Comparison of ENCODE assay signal across 8 cellular contexts in genomic region chr6:106446287-106446885, GRCh38.
DNase-seq lines count a peak whose midpoint lies in the region; ATAC-seq, FAIRE-seq and TF ChIP-seq lines count a peak whose summit lies in the region.

No MANE protein-coding gene starts in this region.

- in situ Hi-C loops in astrocyte of the spinal cord (cut with HindIII; ENCODE audit: low sequenced_read_pairs), result no loop called here

- H3K4me1 ChIP-seq in mucosa of stomach (ENCODE audit: control insufficient read depth, insufficient read depth, low read length), result no peaks in the 10 kb centered on the region

- peak; percentile 32 for FAIRE-seq in D721Med (lab: Jason Lieb, UNC)

- DNase-seq in D721Med (ENCODE audit: insufficient read length, low spot score) (no peak), LoVo (ENCODE audit: low spot score) (peak; percentile 46), astrocyte of the spinal cord (ENCODE audit: low read depth, low spot score) (peak; percentile 38), EL (no peak), NCI-H2227 treated with DMSO at 0.1 percent for 48 hours (lab: John Stamatoyannopoulos, UW) (no peak)
- no peak for DNase-seq in NK-92 treated with Interleukin-12 subunit alpha and Interleukin-12 subunit beta, amount 100 ng/mL, for 24 hours (lab: John Stamatoyannopoulos, UW)

- H3K27me3 ChIP-seq in mucosa of stomach (ENCODE audit: control insufficient read depth, insufficient read depth, low read length), result no peaks in the 10 kb centered on the region

- no peaks in the 10 kb centered on the region for H3K36me3 ChIP-seq in mucosa of stomach (ENCODE audit: control insufficient read depth, insufficient read depth, low read length)

- H3K4me3 ChIP-seq in astrocyte of the spinal cord (ENCODE audit: low read depth, low read length) (no peak overlapping the region), mucosa of stomach (ENCODE audit: low read length) (no peak overlapping the region)

- ATAC-seq in HG02884 (IDR thresholded peaks at IDR 0.05; ENCODE audit: unreplicated experiment), result no peak

- H3K9ac ChIP-seq in mucosa of stomach (ENCODE audit: low read length), result peak overlapping the region; percentile 12

- no peaks in the 10 kb centered on the region for H3K9me3 ChIP-seq in mucosa of stomach (ENCODE audit: control insufficient read depth, low read length)

- TF ChIP-seq CTCF in D721Med (IDR thresholded peaks at IDR 0.05; ENCODE audit: insufficient read depth, missing control alignments), result peak; percentile 55
- TF ChIP-seq CTCF in astrocyte of the spinal cord (IDR thresholded peaks at IDR 0.05; ENCODE audit: low read depth, low read length), result peak; percentile 33

Comparison
In these comparisons a context has a peak if more than half of its experiments do, and no peak if none do; other contexts are left out.
1. DNase-seq: peak in LoVo (single experiment) and astrocyte of the spinal cord (single experiment); none in D721Med (single experiment), NK-92 treated with Interleukin-12 subunit alpha and Interleukin-12 subunit beta, amount 100 ng/mL, for 24 hours (single experiment), EL (single experiment) and NCI-H2227 treated with DMSO at 0.1 percent for 48 hours (single experiment).